ENCODE assay signal across 1 cellular context in genomic region chr9:137378688-137379410, GRCh38. TPM values are rescaled to one million over a fixed set of nuclear protein-coding genes. Genes with fewer than 3 reads are reported as not detected.
"Had no signal": no experiment of that assay in that cellular context is flagged by ENCODE, and none has a peak within 500 bp of the region (broad histone marks: within the 10 kb centered on the region; RNA-seq: fewer than 3 reads in every experiment).

No MANE protein-coding gene starts in this region.

RNA-seq across cellular contexts. Expression of gene NOXA1, which starts 44.3 kb away (rescaled TPM):
- total RNA-seq: fibroblast of villous mesenchyme had no signal
